ENCODE assay signal across 8 cellular contexts in genomic region chr11:57457643-57458023, GRCh38. TPM values are rescaled to one million over a fixed set of nuclear protein-coding genes. Genes with fewer than 3 reads are reported as not detected.
DNase-seq lines count a peak whose midpoint lies in the region; ATAC-seq and TF ChIP-seq lines count a peak whose summit lies in the region.

No MANE protein-coding gene starts in this region.

- H4K20me1 ChIP-seq in Loucy (ENCODE audit: insufficient read depth, low read length, poor library complexity, severe bottlenecking), result no peaks in the 10 kb centered on the region

- H3K9me3 ChIP-seq in CD4-positive, alpha-beta T cell (ENCODE audit: control insufficient read depth, low read length), result no peaks in the 10 kb centered on the region
- H3K9me3 ChIP-seq in Loucy (ENCODE audit: insufficient read depth, low read depth, low read length), result no peaks in the 10 kb centered on the region
- no peaks in the 10 kb centered on the region for H3K9me3 ChIP-seq in iPS-18c (ENCODE audit: control insufficient read depth, insufficient read depth, low read length)
- H3K9me3 ChIP-seq in aorta (ENCODE audit: control insufficient read depth, low read length), result no peaks in the 10 kb centered on the region

- H3K27me3 ChIP-seq in CD4-positive, alpha-beta T cell (ENCODE audit: control insufficient read depth, insufficient read depth, low read length), result peaks cover 33% of the 10 kb centered on the region
- H3K27me3 ChIP-seq in Loucy (ENCODE audit: insufficient read depth, low read length, poor library complexity, severe bottlenecking) (no peaks in the 10 kb centered on the region), aorta (ENCODE audit: control insufficient read depth in 1 of 2, insufficient read depth in 2 of 2, low read length in 1 of 2) (no peaks in the 10 kb centered on the region)

- DNase-seq in CD4-positive, alpha-beta T cell, result no peak
- no peak for DNase-seq in posterior vena cava (ENCODE audit: low spot score)
- no peak for DNase-seq in aorta
- DNase-seq in AML-193 (lab: John Stamatoyannopoulos, UW), result no peak
- no peak for DNase-seq in posterior cingulate gyrus

- 2 to 4% methylated on average over 7 of the region's 7 CpGs for WGBS in aorta, 2 donors

- intact Hi-C loops in CD4-positive, alpha-beta T cell (cut with DNase I, micrococcal nuclease), result loop anchor here (1.0 to 10.0 kb wide), 9 partner anchors 23 to 1067 kb away; partner anchors contain the start of gene SLC43A3 (in 1 of the 2)
- intact Hi-C loops in posterior vena cava (cut with DNase I) (loop anchor here (2.0 to 10.0 kb wide), 2 partner anchors 69 to 187 kb away; partner anchors contain the start of gene YPEL4 (in 1 of the 2)), aorta (cut with DNase I) (loop anchor here (1.0 to 10.0 kb wide), 7 partner anchors 22 to 1057 kb away; partner anchors contain the start of gene YPEL4 (in 1 of the 2)), posterior cingulate gyrus (cut with DNase I) (loop anchor here (1.0 to 10.0 kb wide), 4 partner anchors 70 to 1057 kb away; no protein-coding TSS in a partner anchor)

- POLR2A ChIA-PET in CD4-positive, alpha-beta T cell (lab: Charles Lee), result interaction anchor here (0.5 to 3.0 kb wide), 10 partner anchors 15 to 184 kb away, joined by 3 to 16 read pairs (median 4); partner anchors contain the start of genes SLC43A3 and TIMM10

- no peaks in the 10 kb centered on the region for H3F3A ChIP-seq in Loucy (ENCODE audit: low read depth)

- H3K36me3 ChIP-seq in Loucy (ENCODE audit: insufficient read depth, low read length) (no peaks in the 10 kb centered on the region), aorta (ENCODE audit: control insufficient read depth in 1 of 2, insufficient read depth in 2 of 2, low read length in 1 of 2) (no peaks in the 10 kb centered on the region)

- H3K36me3 Mint-ChIP-seq in CD4-positive, alpha-beta T cell (ENCODE audit: low read depth), result no peaks in the 10 kb centered on the region

- H3K4me1 ChIP-seq in Loucy (ENCODE audit: insufficient read depth, low read length, poor library complexity, severe bottlenecking) (peaks cover 36% of the 10 kb centered on the region), aorta (ENCODE audit: control insufficient read depth in 1 of 2, insufficient read depth in 2 of 2, low read length in 2 of 2) (no peaks in the 10 kb centered on the region)

- peak overlapping the region; percentile 83 for H3K4me3 Mint-ChIP-seq in CD4-positive, alpha-beta T cell

- no peak overlapping the region for H3K9ac ChIP-seq in Loucy (ENCODE audit: low read depth, low read length, poor library complexity, severe bottlenecking)

- H3K27ac ChIP-seq in CD4-positive, alpha-beta T cell (ENCODE audit: low read depth, low read length), result no peak overlapping the region
- no peak overlapping the region for H3K27ac ChIP-seq in aorta (ENCODE audit: low read depth in 1 of 2, low read length in 2 of 2)

- CTCF ChIA-PET in CD4-positive, alpha-beta T cell (lab: Charles Lee), result interaction anchor here (0.6 to 3.0 kb wide), 24 partner anchors 15 to 342 kb away, joined by 3 to 26 read pairs (median 4); partner anchors contain the start of genes P2RX3, SLC43A1 and UBE2L6

- H3K9me2 ChIP-seq in Loucy (replicated peaks; ENCODE audit: low read depth, low read length), result no peaks in the 10 kb centered on the region

- H3K27ac Mint-ChIP-seq in CD4-positive, alpha-beta T cell, result no peak overlapping the region

- H3K27me3 Mint-ChIP-seq in CD4-positive, alpha-beta T cell, result peaks cover 55% of the 10 kb centered on the region

- ATAC-seq in CD4-positive, alpha-beta T cell (ENCODE audit: poor library complexity), result peak; percentile 27
- peak; percentile 33 for ATAC-seq in GM21528 (IDR thresholded peaks at IDR 0.05; ENCODE audit: low FRiP score, unreplicated experiment)
- no peak for ATAC-seq in aorta (ENCODE audit: low FRiP score)

- H2AFZ ChIP-seq in Loucy (ENCODE audit: low read length), result no peak overlapping the region

- peak; percentile 63 for TF ChIP-seq CTCF in CD4-positive, alpha-beta T cell (IDR thresholded peaks at IDR 0.05)
- TF ChIP-seq CTCF in Loucy (conservative IDR thresholded peaks at IDR 0.05; ENCODE audit: low read length), result 0 out of 2 replicates have a peak, but pooled peaks have one; percentile 9

- no peaks in the 10 kb centered on the region for H3K79me2 ChIP-seq in Loucy (ENCODE audit: insufficient read depth, low read length)

- peak overlapping the region; percentile 80 for H3K4me3 ChIP-seq in Loucy (ENCODE audit: low read length, poor library complexity, severe bottlenecking)
- H3K4me3 ChIP-seq in iPS-18c (ENCODE audit: insufficient read depth, low read depth, low read length), result peak overlapping the region; percentile 4; the same call in 1 of the 2 replicates
- no peak overlapping the region for H3K4me3 ChIP-seq in aorta (ENCODE audit: low read length in 2 of 2)

- no peaks in the 10 kb centered on the region for H3K9me3 Mint-ChIP-seq in CD4-positive, alpha-beta T cell

- H3K4me2 ChIP-seq in Loucy (ENCODE audit: low read depth, low read length, poor library complexity, severe bottlenecking), result peak overlapping the region; percentile 83

- H3K4me1 Mint-ChIP-seq in CD4-positive, alpha-beta T cell (ENCODE audit: low read depth), result peaks cover 35% of the 10 kb centered on the region

RNA-seq across cellular contexts. Expression of gene RTN4RL2, which starts 2.7 kb away (rescaled TPM):
- under 1 TPM; 0.17 to 0.19 TPM for total RNA-seq in CD4-positive, alpha-beta T cell
- total RNA-seq in posterior vena cava, result 1 to 10 TPM; 2.0 to 2.9 TPM
- 1 to 10 TPM; 1.1 to 4.3 TPM for total RNA-seq in aorta
- polyA plus RNA-seq in aorta, result under 1 TPM in 1 of 2 donors, not detected in 1; 0.20 TPM

RNA-seq across cellular contexts. Expression of gene SLC43A3, which starts 30.7 kb away (rescaled TPM):
- 1 to 10 TPM; 6.9 to 7.3 TPM for total RNA-seq in CD4-positive, alpha-beta T cell
- 10 to 100 TPM; 72.6 to 84.7 TPM for total RNA-seq in posterior vena cava
- 10 to 100 TPM; 59.7 to 97.8 TPM for total RNA-seq in aorta
- polyA plus RNA-seq in aorta, result 10 to 100 TPM; 28.0 to 30.4 TPM

RNA-seq across cellular contexts. Expression of gene SLC43A1, which starts 57.9 kb away (rescaled TPM):
- 1 to 10 TPM; 3.1 to 4.2 TPM for total RNA-seq in CD4-positive, alpha-beta T cell
- total RNA-seq in posterior vena cava, result 10 to 100 TPM in 1 of 2 donors, 1 to 10 TPM in 1; 8.1 to 11.5 TPM
- 10 to 100 TPM in 1 of 2 donors, 1 to 10 TPM in 1; 7.6 to 15.8 TPM for total RNA-seq in aorta
- 10 to 100 TPM in 1 of 2 donors, 1 to 10 TPM in 1; 8.6 to 19.6 TPM for polyA plus RNA-seq in aorta

Comparison
In these comparisons a context has a peak if more than half of its experiments do, and no peak if none do; other contexts are left out.
1. H3K4me3 ChIP-seq: peak in Loucy (single experiment) and iPS-18c (single experiment); none in aorta (0 of 2).
2. RNA of gene SLC43A3, which starts 30.7 kb away (total RNA-seq): 59.7 to 97.8 TPM in aorta and 72.6 to 84.7 TPM in posterior vena cava; 6.9 to 7.3 TPM in CD4-positive, alpha-beta T cell; every median in the first group is over 4 times any median in the second.